Comparison of ENCODE assay signal across 19 cellular contexts in genomic region chr12:107436376-107436775, GRCh38.
DNase-seq lines count a peak whose midpoint lies in the region; ATAC-seq, FAIRE-seq and TF ChIP-seq lines count a peak whose summit lies in the region.
"Had no signal": no experiment of that assay in that cellular context is flagged by ENCODE, and none has a peak within 500 bp of the region (broad histone marks: within the 10 kb centered on the region; RNA-seq: fewer than 3 reads in every experiment).

No MANE protein-coding gene starts in this region.

- 96% methylated on average over 5 of the region's 5 CpGs; no CpG with 5 or more reads in 1 of the 2 experiments for WGBS in H1 (ENCODE audit: extremely low coverage in 1 of 2, insufficient coverage in 1 of 2, insufficient read length in 1 of 2, insufficient replicate concordance in 2 of 2, low coverage in 1 of 2, low lambda C conversion rate in 2 of 2, missing lambda C conversion rate in 1 of 2), 2 experiments

- CTCF ChIA-PET in H1 (lab: Charles Lee; ENCODE audit: partially characterized antibody): interaction anchor here (0.8 to 6.9 kb wide), 6 partner anchors 12 to 174 kb away, joined by 3 to 41 read pairs (median 4); no protein-coding TSS in a partner anchor
- CTCF ChIA-PET in HEK293T (lab: Yijun Ruan, JAX): interaction anchor here (1.5 kb wide), 1 partner anchor 12 kb away, joined by 5 read pairs; no protein-coding TSS in a partner anchor

- H3K9me3 ChIP-seq in H1 (ENCODE audit: insufficient read depth in 2 of 2, low read depth in 1 of 2, low read length in 1 of 2): no peaks in the 10 kb centered on the region
- H3K9me3 ChIP-seq: BLaER1 treated with 17β-estradiol and CSF1 and Interleukin-3, amounts not matched to agents 10 nM and 100 nM; esophagus muscularis mucosa had no signal

- no peak overlapping the region for H3K27ac Mint-ChIP-seq in stimulated activated memory B cell treated with anti-CD40 and anti-IgM and Interleukin-4, amounts not matched to agents 10 μg/mL and 1 μg/mL and 100 μg/mL, for 72 hours
- H3K27ac Mint-ChIP-seq: memory B cell; stimulated activated naive CD8-positive, alpha-beta T cell treated with anti-CD3 and anti-CD28 coated beads, Interleukin-15, Interleukin-2, amounts not matched to agents 100 ng/mL and 50 ng/mL, for 24 hours had no signal

- no peak overlapping the region for H3K9ac ChIP-seq in H1 (replicated peaks in 1 of 4; ENCODE audit: extremely low read depth in 1 of 4, low read depth in 3 of 4, low read length in 3 of 4)
- H3K9ac ChIP-seq: BLaER1 treated with 17β-estradiol and CSF1 and Interleukin-3, amounts not matched to agents 10 nM and 100 nM had no signal

- no peak overlapping the region for H3K4ac ChIP-seq in H1 (replicated peaks; ENCODE audit: insufficient read length, low read depth, low read length)

- H2AFZ ChIP-seq in H1 (ENCODE audit: low read length): no peak overlapping the region

- POLR2A ChIA-PET in H1 (lab: Charles Lee; ENCODE audit: partially characterized antibody): interaction anchor here (0.7 kb wide), 1 partner anchor 16 kb away, joined by 5 read pairs; no protein-coding TSS in a partner anchor
- POLR2A ChIA-PET in HEK293T (lab: Yijun Ruan, JAX): no interaction called here

- H3K23me2 ChIP-seq in H1 (ENCODE audit: low read depth, low read length): no peaks in the 10 kb centered on the region

- peaks cover 16% of the 10 kb centered on the region for H3K27me3 Mint-ChIP-seq in stimulated activated memory B cell treated with anti-CD40 and anti-IgM and Interleukin-4, amounts not matched to agents 10 μg/mL and 1 μg/mL and 100 μg/mL, for 72 hours
- H3K27me3 Mint-ChIP-seq: stimulated activated naive CD8-positive, alpha-beta T cell treated with anti-CD3 and anti-CD28 coated beads, Interleukin-15, Interleukin-2, amounts not matched to agents 100 ng/mL and 50 ng/mL, for 24 hours had no signal

- H3K36me3 Mint-ChIP-seq in stimulated activated memory B cell treated with anti-CD40 and anti-IgM and Interleukin-4, amounts not matched to agents 10 μg/mL and 1 μg/mL and 100 μg/mL, for 72 hours: no peaks in the 10 kb centered on the region
- H3K36me3 Mint-ChIP-seq: memory B cell had no signal

- TF ChIP-seq POLR2A in H1 (IDR thresholded peaks at IDR 0.05; ENCODE audit: control extremely low read depth in 1 of 2, low read depth in 2 of 2, low read length in 2 of 2): no peak

- peaks cover 2% of the 10 kb centered on the region for H3K9me3 Mint-ChIP-seq in stimulated activated memory B cell treated with anti-CD40 and anti-IgM and Interleukin-4, amounts not matched to agents 10 μg/mL and 1 μg/mL and 100 μg/mL, for 72 hours
- H3K9me3 Mint-ChIP-seq: stimulated activated naive CD8-positive, alpha-beta T cell treated with anti-CD3 and anti-CD28 coated beads, Interleukin-15, Interleukin-2, amounts not matched to agents 100 ng/mL and 50 ng/mL, for 24 hours had no signal

- H3K4me1 Mint-ChIP-seq in stimulated activated memory B cell treated with anti-CD40 and anti-IgM and Interleukin-4, amounts not matched to agents 10 μg/mL and 1 μg/mL and 100 μg/mL, for 72 hours: no peaks in the 10 kb centered on the region

- FAIRE-seq in H1 (lab: Jason Lieb, UNC): peak; percentile 80

- H2BK12ac ChIP-seq in H1 (ENCODE audit: low read depth, low read length): peak overlapping the region; percentile 70

- no peak overlapping the region for H4K91ac ChIP-seq in H1 (replicated peaks; ENCODE audit: insufficient read length, low read length)

- H2AK5ac ChIP-seq in H1 (ENCODE audit: low read depth, low read length): no peak overlapping the region

- H3K27me3 ChIP-seq in H1 (replicated peaks in 1 of 4; ENCODE audit: control insufficient read depth in 3 of 4, extremely low read depth in 1 of 4, insufficient read depth in 3 of 4, low read length in 3 of 4) (no peaks in the 10 kb centered on the region), kidney epithelial cell (ENCODE audit: control insufficient read depth, insufficient read depth, low read length) (no peaks in the 10 kb centered on the region)
- H3K27me3 ChIP-seq: BLaER1 treated with 17β-estradiol and CSF1 and Interleukin-3, amounts not matched to agents 10 nM and 100 nM; esophagus muscularis mucosa had no signal

- no peak for TF ChIP-seq CTCF in H1 (IDR thresholded peaks at IDR 0.05; ENCODE audit: control extremely low read depth in 1 of 3, insufficient read depth in 1 of 3, low read depth in 1 of 3, low read length in 3 of 3)
- TF ChIP-seq CTCF in kidney epithelial cell (IDR thresholded peaks at IDR 0.05; ENCODE audit: insufficient read depth, low read length, poor library complexity, severe bottlenecking): no peak

- no peak for ATAC-seq in stimulated activated memory B cell treated with anti-CD40 and anti-IgM and Interleukin-4, amounts not matched to agents 10 μg/mL and 1 μg/mL and 100 μg/mL, for 72 hours
- ATAC-seq in GM21423 (IDR thresholded peaks at IDR 0.05; ENCODE audit: unreplicated experiment): no peak

- 0 out of 2 replicates have a peak overlapping the region, but pooled peaks have one; percentile 18 for H2BK15ac ChIP-seq in H1 (ENCODE audit: low read length)

- H3K27ac ChIP-seq in H1 (ENCODE audit: low read depth, low read length): no peak overlapping the region
- H3K27ac ChIP-seq: BLaER1 treated with 17β-estradiol and CSF1 and Interleukin-3, amounts not matched to agents 10 nM and 100 nM; esophagus muscularis mucosa; HL-60 had no signal

- H3K79me2 ChIP-seq in H1 (ENCODE audit: control insufficient read depth in 1 of 2, insufficient read depth in 2 of 2, low read length in 2 of 2): no peaks in the 10 kb centered on the region

- no peak overlapping the region for H2BK120ac ChIP-seq in H1 (replicated peaks; ENCODE audit: low read depth, low read length)

- H2BK5ac ChIP-seq in H1 (ENCODE audit: low read depth, low read length): no peak overlapping the region

- DNase-seq in AG20443 (ENCODE audit: low spot score) (peak; percentile 61), M059J (ENCODE audit: low read depth) (peak; percentile 80), H1 (ENCODE audit: low read depth in 1 of 2, low spot score in 2 of 2) (no peak), kidney epithelial cell (ENCODE audit: low read depth) (peak; percentile 67), midbrain (lab: John Stamatoyannopoulos, UW) (no peak), HEK293T (ENCODE audit: extremely low spot score) (no peak)
- DNase-seq: activated T-cell treated with anti-CD3 and anti-CD28 coated beads, Interleukin-2, amount 50 U/mL, for 1 hour; GF-D8; NCI-H1105; NCI-H526; posterior cingulate gyrus; stimulated activated CD4-positive, alpha-beta T cell treated with anti-CD3 and anti-CD28 coated beads, Interleukin-2, amount 100 ng/mL, for 48 hours had no signal

- no peak overlapping the region for H3K4me2 ChIP-seq in H1 (ENCODE audit: insufficient read depth in 1 of 2, low read depth in 2 of 2, low read length in 2 of 2)
- H3K4me2 ChIP-seq: BLaER1 treated with 17β-estradiol and CSF1 and Interleukin-3, amounts not matched to agents 10 nM and 100 nM had no signal

- TF ChIP-seq RAD21 in H1 (IDR thresholded peaks at IDR 0.05 in 1 of 2, conservative IDR thresholded peaks at IDR 0.05 in 1 of 2; ENCODE audit: low read depth in 2 of 2, low read length in 2 of 2): no peak

- TF ChIP-seq EP300 in H1 (IDR thresholded peaks at IDR 0.05; ENCODE audit: borderline replicate concordance in 1 of 2, low read depth in 2 of 2, low read length in 2 of 2): no peak

- no peak overlapping the region for H2BK20ac ChIP-seq in H1 (ENCODE audit: low read length)

- H3K14ac ChIP-seq in H1 (ENCODE audit: insufficient read length): no peak overlapping the region

- H3K23ac ChIP-seq in H1 (ENCODE audit: insufficient read length): no peak overlapping the region

- H3K56ac ChIP-seq in H1 (replicated peaks; ENCODE audit: insufficient read length, low read depth, low read length): no peak overlapping the region

- H4K20me1 ChIP-seq in H1 (replicated peaks in 1 of 2; ENCODE audit: control insufficient read depth in 1 of 2, insufficient read depth in 2 of 2, low read length in 2 of 2): no peaks in the 10 kb centered on the region

- no peak overlapping the region for H3K4me3 ChIP-seq in H1 (ENCODE audit: extremely low read depth in 1 of 4, insufficient read depth in 2 of 4, low read depth in 3 of 4, low read length in 4 of 4)
- no peak overlapping the region for H3K4me3 ChIP-seq in kidney epithelial cell (ENCODE audit: low read depth, low read length)
- H3K4me3 ChIP-seq: BLaER1 treated with 17β-estradiol and CSF1 and Interleukin-3, amounts not matched to agents 10 nM and 100 nM; esophagus muscularis mucosa had no signal

- no peaks in the 10 kb centered on the region for H3K79me1 ChIP-seq in H1 (ENCODE audit: low read depth, low read length)

- H3K4me1 ChIP-seq in H1 (replicated peaks in 1 of 4; ENCODE audit: control insufficient read depth in 3 of 4, insufficient read depth in 4 of 4, low read length in 3 of 4): peaks cover 3 to 5% (median 3%) of the 10 kb centered on the region in 4 experiments; a peak in 6 of 7 replicates
- H3K4me1 ChIP-seq: esophagus muscularis mucosa had no signal

- H3K4me3 Mint-ChIP-seq in stimulated activated memory B cell treated with anti-CD40 and anti-IgM and Interleukin-4, amounts not matched to agents 10 μg/mL and 1 μg/mL and 100 μg/mL, for 72 hours: no peak overlapping the region
- H3K4me3 Mint-ChIP-seq: memory B cell; stimulated activated naive CD8-positive, alpha-beta T cell treated with anti-CD3 and anti-CD28 coated beads, Interleukin-15, Interleukin-2, amounts not matched to agents 100 ng/mL and 50 ng/mL, for 24 hours had no signal

- no peak overlapping the region for H3K18ac ChIP-seq in H1 (ENCODE audit: extremely low read depth, low read length)

- H3K36me3 ChIP-seq in H1 (ENCODE audit: control insufficient read depth in 2 of 4, insufficient read depth in 4 of 4, low read length in 3 of 4) (no peaks in the 10 kb centered on the region), kidney epithelial cell (ENCODE audit: control insufficient read depth, insufficient read depth, low read length) (no peaks in the 10 kb centered on the region)
- H3K36me3 ChIP-seq: BLaER1 treated with 17β-estradiol and CSF1 and Interleukin-3, amounts not matched to agents 10 nM and 100 nM; esophagus muscularis mucosa had no signal

- no peak overlapping the region; the same call in 1 of the 2 replicates for H4K8ac ChIP-seq in H1 (ENCODE audit: extremely low read depth, insufficient read depth, low read length)

- no peak overlapping the region for H4K5ac ChIP-seq in H1 (ENCODE audit: insufficient read length, low read depth, low read length)

TF ChIP-seq in H1, 55 proteins besides CTCF, POLR2A, EP300 and RAD21 (continues in another document):
- TF ChIP-seq NANOG (IDR thresholded peaks at IDR 0.05; ENCODE audit: insufficient read depth, low read depth, low read length, poor library complexity, severe bottlenecking): no peak
- peak; percentile 57; the same call in 1 of the 2 replicates for TF ChIP-seq MAFK (IDR thresholded peaks at IDR 0.05; ENCODE audit: low read depth, low read length)

Comparison
In these comparisons a context has a peak if more than half of its experiments do, and no peak if none do; other contexts are left out.
1. DNase-seq: peak in AG20443 (single experiment), M059J (single experiment) and kidney epithelial cell (single experiment); none in H1 (0 of 2), midbrain (single experiment) and HEK293T (single experiment).